8 cellular contexts compared by ENCODE assay signal in the genomic region with DNA sequence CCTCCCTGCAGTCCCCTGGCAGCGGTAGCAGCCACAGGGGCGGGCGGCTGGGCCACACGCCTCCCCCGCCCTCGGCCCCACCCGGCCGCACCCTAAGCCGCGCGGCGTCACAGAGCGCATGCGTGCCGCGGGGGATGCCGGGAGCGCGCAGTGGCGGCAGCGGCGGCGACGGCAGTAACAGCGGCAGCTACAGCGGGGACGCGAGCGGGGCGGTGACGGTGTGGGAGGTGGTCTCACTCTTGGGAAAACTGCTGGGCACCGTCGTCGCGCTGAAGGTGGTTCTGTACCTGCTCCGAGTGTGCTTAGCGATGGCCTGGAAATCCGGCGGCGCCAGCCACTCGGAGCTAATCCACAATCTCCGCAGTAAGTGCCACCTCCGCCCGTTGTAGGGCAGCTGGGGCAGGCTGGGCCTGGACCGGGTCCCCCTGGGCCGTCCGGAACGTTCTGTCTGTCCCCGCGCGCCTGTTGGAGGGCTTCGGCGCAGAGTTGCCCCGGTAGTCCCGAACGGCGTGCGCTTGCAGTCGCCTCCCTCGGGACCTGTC. TPM values are rescaled to one million over a fixed set of nuclear protein-coding genes. Genes with fewer than 3 reads are reported as not detected.
DNase-seq lines count a peak whose midpoint lies in the region; ATAC-seq, FAIRE-seq and TF ChIP-seq lines count a peak whose summit lies in the region.

Gene PCMT1, plus strand, starts transcription at position 148 of the 542 bp plus-strand sequence. Its CDS starts 161 bp downstream, at position 309.

- H3K4me2 ChIP-seq in HepG2 (ENCODE audit: low read depth, low read length) = peak within 1 kb of the TSS; percentile 100

- peaks cover 34% of the 10 kb centered on the region for H3K4me1 Mint-ChIP-seq in dendritic cell treated with granulocyte-macrophage colony-stimulating factor and Interleukin-4, amounts not matched to agents 40 ng/mL and 50 ng/mL, for 4 days (ENCODE audit: low read depth)

- TF ChIP-seq POLR2A in HepG2 (IDR thresholded peaks at IDR 0.05; ENCODE audit: insufficient read depth in 1 of 2, low read depth in 2 of 2, low read length in 2 of 2) = peak; percentile 81 to 87

- H3K4me3 ChIP-seq in HepG2 (replicated peaks in 1 of 3; ENCODE audit: insufficient read depth in 1 of 3, low read depth in 2 of 3, low read length in 3 of 3) = peak within 1 kb of the TSS; percentile 70 to 96 (median 95)

- FAIRE-seq in HepG2 (lab: Jason Lieb, UNC) = no peak

- peaks cover 65% of the 10 kb centered on the region for H3K4me1 ChIP-seq in HepG2 (ENCODE audit: insufficient read depth, low read length)

- ATAC-seq in GM19328 (IDR thresholded peaks at IDR 0.05; ENCODE audit: unreplicated experiment) = peak; percentile 89
- peak; percentile 73 for ATAC-seq in HG03469 (IDR thresholded peaks at IDR 0.05; ENCODE audit: unreplicated experiment)
- ATAC-seq in HepG2 = peak; percentile 88

- no peaks in the 10 kb centered on the region; a peak in 1 of 5 replicates for H3K36me3 ChIP-seq in HepG2 (replicated peaks in 1 of 2; ENCODE audit: control insufficient read depth in 1 of 2, insufficient read depth in 2 of 2, low read length in 2 of 2)

- H3K27ac Mint-ChIP-seq in dendritic cell treated with granulocyte-macrophage colony-stimulating factor and Interleukin-4, amounts not matched to agents 40 ng/mL and 50 ng/mL, for 4 days = peak within 1 kb of the TSS; percentile 94

- H4K20me1 ChIP-seq in HepG2 (ENCODE audit: insufficient read depth, low read length) = peaks cover 25% of the 10 kb centered on the region

- peaks cover 16% of the 10 kb centered on the region for H3K36me3 Mint-ChIP-seq in dendritic cell treated with granulocyte-macrophage colony-stimulating factor and Interleukin-4, amounts not matched to agents 40 ng/mL and 50 ng/mL, for 4 days (ENCODE audit: low read depth)

- peak within 1 kb of the TSS; percentile 99 for H3K27ac ChIP-seq in HepG2 (ENCODE audit: extremely low read length, insufficient read depth, low read length)

- 0% methylated on average over 6 of the region's 60 CpGs for WGBS in HepG2 (ENCODE audit: low lambda C conversion rate)

- H3K9me3 Mint-ChIP-seq in dendritic cell treated with granulocyte-macrophage colony-stimulating factor and Interleukin-4, amounts not matched to agents 40 ng/mL and 50 ng/mL, for 4 days = no peaks in the 10 kb centered on the region

- H3K27me3 Mint-ChIP-seq in dendritic cell treated with granulocyte-macrophage colony-stimulating factor and Interleukin-4, amounts not matched to agents 40 ng/mL and 50 ng/mL, for 4 days = no peaks in the 10 kb centered on the region

- peak within 1 kb of the TSS; percentile 99 for H2AFZ ChIP-seq in HepG2 (ENCODE audit: low read length)

- BruUV-seq in HepG2 (replicated peaks; lab: Mats Ljungman, UMichigan) = no TSS peak

- no peaks in the 10 kb centered on the region for H3K9me3 ChIP-seq in HepG2 (ENCODE audit: low read length)

- CTCF ChIA-PET in HepG2 (lab: Yijun Ruan, JAX; ENCODE audit: low intra/inter-chr PET ratio, low total read pairs) = no interaction called here

- POLR2A ChIA-PET in HepG2 (lab: Yijun Ruan, JAX) = interaction anchor here (0.8 to 7.6 kb wide), 7 partner anchors 8 to 184 kb away, joined by 3 to 77 read pairs (median 7); partner anchors contain the start of genes GINM1 and LATS1

- TF ChIP-seq CTCF in HepG2 (CRISPR knock-in tag; IDR thresholded peaks at IDR 0.05) = no peak; the same call in 1 of the 2 replicates

- TF ChIP-seq EP300 in HepG2 (IDR thresholded peaks at IDR 0.05; ENCODE audit: low read depth in 2 of 2, low read length in 2 of 2) = no peak
- no peak for TF ChIP-seq EP300 in HepG2 (CRISPR knock-in tag; IDR thresholded peaks at IDR 0.05; ENCODE audit: borderline replicate concordance)

- TF ChIP-seq RAD21 in HepG2 (CRISPR knock-in tag; IDR thresholded peaks at IDR 0.05) = peak; percentile 37; the same call in 1 of the 2 replicates

- intact Hi-C loops in dendritic cell treated with granulocyte-macrophage colony-stimulating factor and Interleukin-4, amounts not matched to agents 40 ng/mL and 50 ng/mL, for 4 days (cut with micrococcal nuclease) = loop anchor here (5.0 kb wide), 2 partner anchors 32 to 1643 kb away; partner anchors contain the start of genes LATS1 and ZBTB2
- intact Hi-C loops in HepG2 (cut with micrococcal nuclease; ENCODE audit: unreplicated experiment) = loop anchor here (5.0 kb wide), 1 partner anchor 113 kb away; the partner anchor contains the start of gene LRP11

- in situ Hi-C loops in HepG2 (cut with HindIII; ENCODE audit: extremely low pct_ligation_motif_present, low pct_unique_long_range_greater_than_20kb) = no loop called here

- H3K4me3 Mint-ChIP-seq in dendritic cell treated with granulocyte-macrophage colony-stimulating factor and Interleukin-4, amounts not matched to agents 40 ng/mL and 50 ng/mL, for 4 days = peak within 1 kb of the TSS; percentile 90

- H3K27me3 ChIP-seq in HepG2 (ENCODE audit: control insufficient read depth in 1 of 2, insufficient read depth in 2 of 2, low read length in 2 of 2) = no peaks in the 10 kb centered on the region; a peak in 1 of 5 replicates

- H3K79me2 ChIP-seq in HepG2 (ENCODE audit: insufficient read depth, low read length) = peaks cover 67% of the 10 kb centered on the region

- DNase-seq in C1 segment of cervical spinal cord (lab: John Stamatoyannopoulos, UW) (peak; percentile 5 to 94 (median 81)), NCI-H69 (lab: John Stamatoyannopoulos, UW) (peak; percentile 97), HepG2 (ENCODE audit: low spot score) (peak; percentile 86)
- DNase-seq in activated CD4-positive, alpha-beta T cell treated with anti-CD3 and anti-CD28 coated beads, Interleukin-2, amount 50 U/mL, for 24 hours (ENCODE audit: low read depth in 1 of 2, low spot score in 1 of 2) = peak; percentile 81 to 84
- peak; percentile 90 for DNase-seq in stimulated activated CD4-positive, alpha-beta T cell treated with anti-CD3 and anti-CD28 coated beads, Interleukin-4, amount 100 ng/mL, for 1 hour

- H3K9ac ChIP-seq in HepG2 (ENCODE audit: insufficient read depth, low read depth, low read length) = peak within 1 kb of the TSS; percentile 95

TF ChIP-seq in HepG2, 621 proteins besides CTCF, POLR2A, EP300 and RAD21 (continues in another document):
- TF ChIP-seq ZNF335 (CRISPR knock-in tag; IDR thresholded peaks at IDR 0.05) (no peak), ERF (CRISPR knock-in tag; IDR thresholded peaks at IDR 0.05) (peak; percentile 60), CENPX (CRISPR knock-in tag; IDR thresholded peaks at IDR 0.05) (no peak), ATRX (CRISPR knock-in tag; IDR thresholded peaks at IDR 0.05; ENCODE audit: borderline replicate concordance) (peak; percentile 93; the same call in 1 of the 2 replicates), CHCHD3 (CRISPR knock-in tag; IDR thresholded peaks at IDR 0.05) (peak; percentile 88; the same call in 1 of the 2 replicates), ZNF30 (CRISPR knock-in tag; IDR thresholded peaks at IDR 0.05) (no peak), NCOA5 (CRISPR knock-in tag; IDR thresholded peaks at IDR 0.05) (0 out of 2 replicates have a peak, but pooled peaks have one; percentile 44), MXD4 (CRISPR knock-in tag; IDR thresholded peaks at IDR 0.05) (no peak), KAT2B (IDR thresholded peaks at IDR 0.05; ENCODE audit: borderline replicate concordance, low read depth, low read length) (no peak), SMAD3 (CRISPR knock-in tag; IDR thresholded peaks at IDR 0.05) (peak; percentile 43; the same call in 1 of the 2 replicates), SOX5 (CRISPR knock-in tag; IDR thresholded peaks at IDR 0.05; ENCODE audit: borderline replicate concordance) (no peak), SKI (IDR thresholded peaks at IDR 0.05; ENCODE audit: partially characterized antibody) (peak; percentile 50), MEF2D (CRISPR knock-in tag; IDR thresholded peaks at IDR 0.05) (no peak; the same call in 1 of the 2 replicates), KLF9 (CRISPR knock-in tag; IDR thresholded peaks at IDR 0.05; ENCODE audit: low read depth) (no peak), NFE2L1 (CRISPR knock-in tag; IDR thresholded peaks at IDR 0.05; ENCODE audit: borderline replicate concordance) (no peak)

RNA-seq across cellular contexts. Expression of gene PCMT1, which starts in this region (rescaled TPM):
- total RNA-seq in HepG2 (2016; rRNA removed; fragmentation: Illumina TruSeq; extraction: Trizol) = 134 and 169 TPM in 2 replicates
- total RNA-seq in HepG2 (2016; cell fraction: cytosol; rRNA removed; fragmentation: Illumina TruSeq; extraction: Trizol; ENCODE audit: low read depth) = 60.5 and 63.6 TPM in 2 replicates
- total RNA-seq in HepG2 (2016; cell fraction: insoluble cytoplasmic fraction; rRNA removed; fragmentation: Illumina TruSeq; extraction: Trizol) = 127 and 165 TPM in 2 replicates
- total RNA-seq in HepG2 (2016; cell fraction: membrane; rRNA removed; fragmentation: Illumina TruSeq; extraction: Trizol) = 55.2 and 56.6 TPM in 2 replicates
- total RNA-seq in HepG2 (2016; cell fraction: nucleus; rRNA removed; fragmentation: Illumina TruSeq; extraction: Trizol) = 108 and 132 TPM in 2 replicates
- polyA plus RNA-seq in HepG2 (2011; rRNA removed) = 95.6 and 112 TPM in 2 replicates
- polyA plus RNA-seq in HepG2 (2011; cell fraction: cytosol; rRNA removed) = 126 and 132 TPM in 2 replicates
- 35.3 and 41.3 TPM in 2 replicates for polyA plus RNA-seq in HepG2 (2011; cell fraction: nucleus; rRNA removed)
- polyA plus RNA-seq in HepG2 (2012) = 79.1 and 111 TPM in 2 replicates
- polyA plus RNA-seq in HepG2 (2016; cell fraction: cytosol; fragmentation: Illumina TruSeq; extraction: Trizol; ENCODE audit: low read depth) = 32.9 and 34.1 TPM in 2 replicates
- polyA plus RNA-seq in HepG2 (2016; cell fraction: insoluble cytoplasmic fraction; fragmentation: Illumina TruSeq; extraction: Trizol; ENCODE audit: low read depth) = 127 and 131 TPM in 2 replicates
- polyA plus RNA-seq in HepG2 (2016; cell fraction: membrane; fragmentation: Illumina TruSeq; extraction: Trizol; ENCODE audit: low read depth) = 34.7 and 37.2 TPM in 2 replicates
- polyA plus RNA-seq in HepG2 (2016; cell fraction: nucleus; fragmentation: Illumina TruSeq; extraction: Trizol; ENCODE audit: insufficient read depth, low read depth) = 205 and 218 TPM in 2 replicates
- 35.2 and 45.1 TPM in 2 replicates for polyA minus RNA-seq in HepG2 (2011; rRNA and poly(A)+ RNA removed; ENCODE audit: low replicate concordance)
- 59.3 and 61.4 TPM in 2 replicates for polyA minus RNA-seq in HepG2 (2011; cell fraction: cytosol; rRNA and poly(A)+ RNA removed)
- 36.8 and 40.4 TPM in 2 replicates for polyA minus RNA-seq in HepG2 (2011; cell fraction: nucleus; rRNA and poly(A)+ RNA removed)

Comparison
In these comparisons a context has a peak if more than half of its experiments do, and no peak if none do; other contexts are left out.
1. Peak in every context shown above with its lines: DNase-seq, ATAC-seq, H3K4me3 ChIP-seq and H3K27ac ChIP-seq.